ENCODE assay signal across 8 cellular contexts in the genomic region with DNA sequence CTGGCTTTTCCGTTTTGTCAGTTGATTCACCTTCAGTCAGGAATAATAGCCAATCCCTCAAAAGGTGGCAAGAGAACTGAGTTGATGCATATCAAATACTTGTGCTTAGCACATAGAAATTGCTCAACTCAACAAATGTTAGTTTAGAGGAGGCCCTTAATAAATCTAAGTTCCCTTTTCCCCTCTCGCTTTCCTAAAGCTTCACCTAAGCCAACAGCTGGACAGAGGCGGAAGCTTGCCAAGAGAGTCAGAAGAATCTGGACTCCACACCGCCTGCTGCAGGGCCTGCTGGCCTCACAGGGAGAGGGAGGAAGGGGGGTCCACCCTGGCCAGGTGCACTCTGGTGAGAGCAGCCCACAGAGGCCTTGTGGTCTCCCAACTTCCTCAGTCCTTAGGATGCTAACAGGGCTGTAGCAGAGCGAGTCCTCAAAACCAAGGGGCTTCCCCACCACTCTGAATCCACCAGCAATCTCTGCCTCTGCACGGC.
DNase-seq lines count a peak whose midpoint lies in the region; ATAC-seq lines count a peak whose summit lies in the region.

No MANE protein-coding gene starts in this region.

- no peak overlapping the region for H3K4me3 Mint-ChIP-seq in activated CD8-positive, alpha-beta memory T cell treated with anti-CD3 and anti-CD28 coated beads, Interleukin-2, amount 10 ng/mL, durations not matched to agents 7 days and 5 days
- no peak overlapping the region for H3K4me3 Mint-ChIP-seq in activated T-helper 2 cell treated with anti-CD3 and anti-CD28 coated beads, Interferon-gamma antibody, Interleukin-2, Interleukin-4, amounts not matched to agents 10 μg/mL and 5 μg/mL and 100 μg/mL, durations not matched to agents 14 hours and 24 hours and 36 hours (ENCODE audit: low read depth)

- H3K27ac Mint-ChIP-seq in activated CD8-positive, alpha-beta memory T cell treated with anti-CD3 and anti-CD28 coated beads, Interleukin-2, amount 10 ng/mL, durations not matched to agents 7 days and 5 days, result peak overlapping the region; percentile 87
- peak overlapping the region; percentile 89 for H3K27ac Mint-ChIP-seq in activated T-helper 2 cell treated with anti-CD3 and anti-CD28 coated beads, Interferon-gamma antibody, Interleukin-2, Interleukin-4, amounts not matched to agents 10 μg/mL and 5 μg/mL and 100 μg/mL, durations not matched to agents 14 hours and 24 hours and 36 hours

- H3K36me3 Mint-ChIP-seq in activated CD8-positive, alpha-beta memory T cell treated with anti-CD3 and anti-CD28 coated beads, Interleukin-2, amount 10 ng/mL, durations not matched to agents 7 days and 5 days, result peaks cover 14% of the 10 kb centered on the region
- peaks cover 20% of the 10 kb centered on the region for H3K36me3 Mint-ChIP-seq in activated T-helper 2 cell treated with anti-CD3 and anti-CD28 coated beads, Interferon-gamma antibody, Interleukin-2, Interleukin-4, amounts not matched to agents 10 μg/mL and 5 μg/mL and 100 μg/mL, durations not matched to agents 14 hours and 24 hours and 36 hours (ENCODE audit: low read depth)

- peak; percentile 79 for DNase-seq in activated CD8-positive, alpha-beta memory T cell treated with anti-CD3 and anti-CD28 coated beads, Interleukin-2, amount 10 ng/mL, durations not matched to agents 7 days and 5 days
- DNase-seq in activated CD8-positive, alpha-beta memory T cell treated with anti-CD3 and anti-CD28 coated beads for 24 hours, result no peak
- DNase-seq in activated T-helper 2 cell treated with anti-CD3 and anti-CD28 coated beads, Interferon-gamma antibody, Interleukin-2, Interleukin-4, amounts not matched to agents 10 μg/mL and 5 μg/mL and 100 μg/mL, durations not matched to agents 14 hours and 24 hours and 36 hours (ENCODE audit: low spot score), result peak; percentile 22
- DNase-seq in left colon (peak; percentile 49 to 72), NCI-H1092 treated with DMSO at 0.1 percent for 48 hours (lab: John Stamatoyannopoulos, UW) (no peak), GM03348 (ENCODE audit: low spot score) (no peak)
- DNase-seq in stimulated activated CD4-positive, alpha-beta T cell treated with anti-CD3 and anti-CD28 coated beads, Interleukin-1b, Interleukin-23, amount 100 ng/mL, for 48 hours, result no peak

- H3K4me1 Mint-ChIP-seq in activated CD8-positive, alpha-beta memory T cell treated with anti-CD3 and anti-CD28 coated beads, Interleukin-2, amount 10 ng/mL, durations not matched to agents 7 days and 5 days, result peaks cover 70% of the 10 kb centered on the region
- H3K4me1 Mint-ChIP-seq in activated T-helper 2 cell treated with anti-CD3 and anti-CD28 coated beads, Interferon-gamma antibody, Interleukin-2, Interleukin-4, amounts not matched to agents 10 μg/mL and 5 μg/mL and 100 μg/mL, durations not matched to agents 14 hours and 24 hours and 36 hours (ENCODE audit: low read depth), result peaks cover 63% of the 10 kb centered on the region

- ATAC-seq in activated CD8-positive, alpha-beta memory T cell treated with anti-CD3 and anti-CD28 coated beads, Interleukin-2, amount 10 ng/mL, durations not matched to agents 7 days and 5 days, result peak; percentile 57
- peak; percentile 40 for ATAC-seq in HG03457 (IDR thresholded peaks at IDR 0.05; ENCODE audit: unreplicated experiment)
- ATAC-seq in left colon, result peak; percentile 25

- intact Hi-C loops in activated T-helper 2 cell treated with anti-CD3 and anti-CD28 coated beads, Interferon-gamma antibody, Interleukin-2, Interleukin-4, amounts not matched to agents 10 μg/mL and 5 μg/mL and 100 μg/mL, durations not matched to agents 14 hours and 24 hours and 36 hours (cut with micrococcal nuclease), result loop anchor here (2.0 to 5.0 kb wide), 3 partner anchors 173 to 288 kb away; partner anchors contain the start of gene CHST11
- intact Hi-C loops in left colon (cut with DNase I, micrococcal nuclease), result no loop called here

- CTCF ChIA-PET in activated CD8-positive, alpha-beta memory T cell treated with anti-CD3 and anti-CD28 coated beads, Interleukin-2, amount 10 ng/mL, durations not matched to agents 7 days and 5 days (lab: Charles Lee), result no interaction called here

- no peaks in the 10 kb centered on the region for H3K9me3 Mint-ChIP-seq in activated CD8-positive, alpha-beta memory T cell treated with anti-CD3 and anti-CD28 coated beads, Interleukin-2, amount 10 ng/mL, durations not matched to agents 7 days and 5 days (ENCODE audit: low read depth)
- no peaks in the 10 kb centered on the region for H3K9me3 Mint-ChIP-seq in activated T-helper 2 cell treated with anti-CD3 and anti-CD28 coated beads, Interferon-gamma antibody, Interleukin-2, Interleukin-4, amounts not matched to agents 10 μg/mL and 5 μg/mL and 100 μg/mL, durations not matched to agents 14 hours and 24 hours and 36 hours

- no peaks in the 10 kb centered on the region for H3K27me3 Mint-ChIP-seq in activated CD8-positive, alpha-beta memory T cell treated with anti-CD3 and anti-CD28 coated beads, Interleukin-2, amount 10 ng/mL, durations not matched to agents 7 days and 5 days
- H3K27me3 Mint-ChIP-seq in activated T-helper 2 cell treated with anti-CD3 and anti-CD28 coated beads, Interferon-gamma antibody, Interleukin-2, Interleukin-4, amounts not matched to agents 10 μg/mL and 5 μg/mL and 100 μg/mL, durations not matched to agents 14 hours and 24 hours and 36 hours (ENCODE audit: low read depth), result no peaks in the 10 kb centered on the region

Comparison
In these comparisons a context has a peak if more than half of its experiments do, and no peak if none do; other contexts are left out.
1. DNase-seq: peak in activated CD8-positive, alpha-beta memory T cell treated with anti-CD3 and anti-CD28 coated beads, Interleukin-2, amount 10 ng/mL, durations not matched to agents 7 days and 5 days (single experiment), activated T-helper 2 cell treated with anti-CD3 and anti-CD28 coated beads, Interferon-gamma antibody, Interleukin-2, Interleukin-4, amounts not matched to agents 10 μg/mL and 5 μg/mL and 100 μg/mL, durations not matched to agents 14 hours and 24 hours and 36 hours (single experiment) and left colon (2 of 2); none in activated CD8-positive, alpha-beta memory T cell treated with anti-CD3 and anti-CD28 coated beads for 24 hours (single experiment), NCI-H1092 treated with DMSO at 0.1 percent for 48 hours (single experiment), stimulated activated CD4-positive, alpha-beta T cell treated with anti-CD3 and anti-CD28 coated beads, Interleukin-1b, Interleukin-23, amount 100 ng/mL, for 48 hours (single experiment) and GM03348 (single experiment).
2. Peak in every context shown above with its lines, with median percentiles within 50 percentile points of each other: ATAC-seq.